Comparison of ENCODE assay signal across 14 cellular contexts in the genomic region with DNA sequence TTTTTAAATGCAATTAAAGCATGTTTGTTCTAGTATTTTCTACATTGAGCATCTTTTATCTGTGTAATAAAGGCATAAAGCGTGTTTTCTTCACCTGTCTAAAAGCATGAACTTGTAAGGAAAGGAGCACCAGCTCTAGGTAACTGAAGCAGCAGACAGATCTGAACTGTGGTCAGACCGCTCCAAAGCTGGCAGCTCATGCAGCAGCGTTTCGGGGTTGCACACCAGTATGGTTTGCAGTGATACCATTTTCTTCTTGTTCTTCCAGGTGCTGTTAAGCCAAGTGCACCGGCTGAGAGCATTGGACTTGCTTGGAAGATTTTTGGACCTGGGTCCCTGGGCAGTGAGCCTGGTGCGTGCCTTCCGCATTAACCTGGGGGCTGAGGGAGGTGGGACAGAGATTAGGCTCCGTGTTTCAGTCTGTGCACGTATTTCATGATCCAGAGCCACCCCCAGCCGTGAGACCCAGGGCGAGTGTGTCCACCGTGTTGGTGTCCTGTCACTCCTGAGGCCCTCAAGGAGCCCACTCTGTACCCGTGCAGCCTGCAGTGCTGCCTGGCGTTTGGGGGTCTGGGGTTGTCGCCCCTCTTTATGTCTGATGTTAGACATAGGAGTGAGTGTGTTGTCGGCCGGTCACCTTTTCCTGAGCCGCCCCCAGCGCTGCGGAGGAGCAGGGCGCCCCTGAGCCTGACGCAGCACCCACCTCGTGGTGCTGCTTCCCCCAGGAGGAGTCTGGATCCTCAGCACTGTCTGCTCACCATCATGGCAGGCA.
A peak's percentile ranks its signal among the peaks of the same experiment; 100 is the strongest.
DNase-seq lines count a peak whose midpoint lies in the region; ATAC-seq and TF ChIP-seq lines count a peak whose summit lies in the region.
"Had no signal": no experiment of that assay in that cellular context is flagged by ENCODE, and none has a peak within 500 bp of the region (broad histone marks: within the 10 kb centered on the region; RNA-seq: fewer than 3 reads in every experiment).

No MANE protein-coding gene starts in this region.

- peaks cover 77% of the 10 kb centered on the region for H3K36me3 Mint-ChIP-seq in activated naive CD4-positive, alpha-beta T cell treated with anti-CD3 and anti-CD28 coated beads, Interleukin-2, amount 10 ng/mL, durations not matched to agents 7 days and 5 days
- peaks cover 90% of the 10 kb centered on the region for H3K36me3 Mint-ChIP-seq in activated CD4-positive, alpha-beta memory T cell treated with anti-CD3 and anti-CD28 coated beads, Interleukin-2, amount 10 ng/mL, durations not matched to agents 7 days and 5 days (ENCODE audit: low read depth)
- peaks cover 39 to 56% of the 10 kb centered on the region in 2 donors for H3K36me3 Mint-ChIP-seq in stimulated activated naive B cell treated with anti-CD40 and anti-IgM and Interleukin-4, amounts not matched to agents 10 μg/mL and 1 μg/mL and 100 μg/mL, for 72 hours
- H3K36me3 Mint-ChIP-seq in CD4-positive, alpha-beta memory T cell: peaks cover 25 to 28% of the 10 kb centered on the region in 2 donors

- H3K9me3 Mint-ChIP-seq in activated naive CD4-positive, alpha-beta T cell treated with anti-CD3 and anti-CD28 coated beads, Interleukin-2, amount 10 ng/mL, durations not matched to agents 7 days and 5 days: no peaks in the 10 kb centered on the region
- H3K9me3 Mint-ChIP-seq in activated CD4-positive, alpha-beta memory T cell treated with anti-CD3 and anti-CD28 coated beads, Interleukin-2, amount 10 ng/mL, durations not matched to agents 7 days and 5 days: no peaks in the 10 kb centered on the region
- no peaks in the 10 kb centered on the region for H3K9me3 Mint-ChIP-seq in stimulated activated naive B cell treated with anti-CD40 and anti-IgM and Interleukin-4, amounts not matched to agents 10 μg/mL and 1 μg/mL and 100 μg/mL, for 72 hours
- H3K9me3 Mint-ChIP-seq in CD4-positive, alpha-beta memory T cell: no peaks in the 10 kb centered on the region
- H3K9me3 Mint-ChIP-seq: GM23338, neural crest cell had no signal

- H3K9me3 ChIP-seq in CD4-positive, alpha-beta memory T cell (ENCODE audit: control insufficient read depth in 1 of 2, low read length in 2 of 2): no peaks in the 10 kb centered on the region

- intact Hi-C loops in CD4-positive, alpha-beta memory T cell (cut with micrococcal nuclease): no loop called here

- no peak overlapping the region for H3K4me3 ChIP-seq in CD4-positive, alpha-beta memory T cell (ENCODE audit: low read length in 2 of 2)
- H3K4me3 ChIP-seq: GM23338 had no signal

- H3K4me1 ChIP-seq in foreskin keratinocyte: peaks cover 29% of the 10 kb centered on the region
- H3K4me1 ChIP-seq in CD4-positive, alpha-beta memory T cell (ENCODE audit: insufficient read depth, low read length): peaks cover 23% of the 10 kb centered on the region

- peak overlapping the region; percentile 99 for H3K27ac ChIP-seq in foreskin keratinocyte
- H3K27ac ChIP-seq in CD4-positive, alpha-beta memory T cell (ENCODE audit: low read depth, low read length): no peak overlapping the region

- POLR2A ChIA-PET in activated CD4-positive, alpha-beta memory T cell treated with anti-CD3 and anti-CD28 coated beads, Interleukin-2, amount 10 ng/mL, durations not matched to agents 7 days and 5 days (lab: Charles Lee): interaction anchor here (1.0 to 7.4 kb wide), 14 partner anchors 7 to 146 kb away, joined by 3 to 135 read pairs (median 6); no protein-coding TSS in a partner anchor
- POLR2A ChIA-PET in CD4-positive, alpha-beta memory T cell (lab: Charles Lee; ENCODE audit: partially characterized antibody): interaction anchor here (1.5 to 2.4 kb wide), 3 partner anchors 8 to 311 kb away, joined by 3 to 14 read pairs (median 7); a partner anchor contains a TSS

- no peaks in the 10 kb centered on the region for H3K27me3 Mint-ChIP-seq in activated naive CD4-positive, alpha-beta T cell treated with anti-CD3 and anti-CD28 coated beads, Interleukin-2, amount 10 ng/mL, durations not matched to agents 7 days and 5 days
- no peaks in the 10 kb centered on the region for H3K27me3 Mint-ChIP-seq in activated CD4-positive, alpha-beta memory T cell treated with anti-CD3 and anti-CD28 coated beads, Interleukin-2, amount 10 ng/mL, durations not matched to agents 7 days and 5 days
- H3K27me3 Mint-ChIP-seq in stimulated activated naive B cell treated with anti-CD40 and anti-IgM and Interleukin-4, amounts not matched to agents 10 μg/mL and 1 μg/mL and 100 μg/mL, for 72 hours: no peaks in the 10 kb centered on the region
- H3K27me3 Mint-ChIP-seq in CD4-positive, alpha-beta memory T cell: no peaks in the 10 kb centered on the region

- no peaks in the 10 kb centered on the region for H3K27me3 ChIP-seq in foreskin keratinocyte
- no peaks in the 10 kb centered on the region for H3K27me3 ChIP-seq in CD4-positive, alpha-beta memory T cell (ENCODE audit: insufficient read depth, low read length)

- no peak for ATAC-seq in foreskin keratinocyte
- no peak for ATAC-seq in stimulated activated naive B cell treated with anti-CD40 and anti-IgM and Interleukin-4, amounts not matched to agents 10 μg/mL and 1 μg/mL and 100 μg/mL, for 72 hours (replicated peaks)
- no peak for ATAC-seq in GM19351 (IDR thresholded peaks at IDR 0.05; ENCODE audit: unreplicated experiment)
- ATAC-seq: GM23338 had no signal

- H3K36me3 ChIP-seq in CD4-positive, alpha-beta memory T cell (ENCODE audit: insufficient read depth, low read length): no peaks in the 10 kb centered on the region

- DNase-seq in activated naive CD4-positive, alpha-beta T cell treated with anti-CD3 and anti-CD28 coated beads, Interleukin-2, amount 10 ng/mL, durations not matched to agents 7 days and 5 days: no peak
- DNase-seq in activated naive CD4-positive, alpha-beta T cell (lab: John Stamatoyannopoulos, UW): no peak
- no peak for DNase-seq in activated CD4-positive, alpha-beta memory T cell treated with anti-CD3 and anti-CD28 coated beads, Interleukin-2, amount 10 ng/mL, durations not matched to agents 7 days and 5 days
- no peak for DNase-seq in foreskin keratinocyte
- no peak for DNase-seq in stimulated activated naive B cell treated with anti-CD40 and anti-IgM and Interleukin-4, amounts not matched to agents 10 μg/mL and 1 μg/mL and 100 μg/mL, for 72 hours
- DNase-seq in CD4-positive, alpha-beta memory T cell: no peak
- DNase-seq in NCI-H2029 (lab: John Stamatoyannopoulos, UW): no peak
- DNase-seq: DND-41, NCI-H1105, NCI-H526 treated with DMSO at 0.1 percent for 48 hours, RPMI8226 had no signal

- peaks cover 97% of the 10 kb centered on the region for H3K4me1 Mint-ChIP-seq in activated naive CD4-positive, alpha-beta T cell treated with anti-CD3 and anti-CD28 coated beads, Interleukin-2, amount 10 ng/mL, durations not matched to agents 7 days and 5 days
- H3K4me1 Mint-ChIP-seq in activated CD4-positive, alpha-beta memory T cell treated with anti-CD3 and anti-CD28 coated beads, Interleukin-2, amount 10 ng/mL, durations not matched to agents 7 days and 5 days: peaks cover 90% of the 10 kb centered on the region
- peaks cover 16 to 27% of the 10 kb centered on the region in 2 donors for H3K4me1 Mint-ChIP-seq in stimulated activated naive B cell treated with anti-CD40 and anti-IgM and Interleukin-4, amounts not matched to agents 10 μg/mL and 1 μg/mL and 100 μg/mL, for 72 hours
- peaks cover 18 to 50% (median 35%) of the 10 kb centered on the region in 4 donors for H3K4me1 Mint-ChIP-seq in CD4-positive, alpha-beta memory T cell

- TF ChIP-seq CTCF in foreskin keratinocyte (conservative IDR thresholded peaks at IDR 0.05): no peak

- H3K4me3 Mint-ChIP-seq in activated naive CD4-positive, alpha-beta T cell treated with anti-CD3 and anti-CD28 coated beads, Interleukin-2, amount 10 ng/mL, durations not matched to agents 7 days and 5 days: no peak overlapping the region
- H3K4me3 Mint-ChIP-seq in activated CD4-positive, alpha-beta memory T cell treated with anti-CD3 and anti-CD28 coated beads, Interleukin-2, amount 10 ng/mL, durations not matched to agents 7 days and 5 days: no peak overlapping the region
- H3K4me3 Mint-ChIP-seq in stimulated activated naive B cell treated with anti-CD40 and anti-IgM and Interleukin-4, amounts not matched to agents 10 μg/mL and 1 μg/mL and 100 μg/mL, for 72 hours: no peak overlapping the region
- H3K4me3 Mint-ChIP-seq in CD4-positive, alpha-beta memory T cell: no peak overlapping the region
- H3K4me3 Mint-ChIP-seq: GM23338, neural crest cell had no signal

- CTCF ChIA-PET in activated naive CD4-positive, alpha-beta T cell treated with anti-CD3 and anti-CD28 coated beads, Interleukin-2, amount 10 ng/mL, durations not matched to agents 7 days and 5 days (lab: Charles Lee): interaction anchor here (0.8 to 1.2 kb wide), 4 partner anchors 9 to 99 kb away, joined by 3 read pairs; no protein-coding TSS in a partner anchor
- CTCF ChIA-PET in activated CD4-positive, alpha-beta memory T cell treated with anti-CD3 and anti-CD28 coated beads, Interleukin-2, amount 10 ng/mL, durations not matched to agents 7 days and 5 days (lab: Charles Lee): interaction anchor here (1.1 to 2.1 kb wide), 5 partner anchors 8 to 64 kb away, joined by 3 to 15 read pairs (median 5); no protein-coding TSS in a partner anchor
- CTCF ChIA-PET in CD4-positive, alpha-beta memory T cell (lab: Charles Lee; ENCODE audit: partially characterized antibody): no interaction called here

- peak overlapping the region; percentile 99 for H3K27ac Mint-ChIP-seq in activated naive CD4-positive, alpha-beta T cell treated with anti-CD3 and anti-CD28 coated beads, Interleukin-2, amount 10 ng/mL, durations not matched to agents 7 days and 5 days
- H3K27ac Mint-ChIP-seq in activated CD4-positive, alpha-beta memory T cell treated with anti-CD3 and anti-CD28 coated beads, Interleukin-2, amount 10 ng/mL, durations not matched to agents 7 days and 5 days: peak overlapping the region; percentile 98
- peak overlapping the region; percentile 92 for H3K27ac Mint-ChIP-seq in stimulated activated naive B cell treated with anti-CD40 and anti-IgM and Interleukin-4, amounts not matched to agents 10 μg/mL and 1 μg/mL and 100 μg/mL, for 72 hours
- no peak overlapping the region for H3K27ac Mint-ChIP-seq in CD4-positive, alpha-beta memory T cell

Comparison
In these comparisons a context has a peak if more than half of its experiments do, and no peak if none do; other contexts are left out.
1. H3K27ac Mint-ChIP-seq: peak in activated naive CD4-positive, alpha-beta T cell treated with anti-CD3 and anti-CD28 coated beads, Interleukin-2, amount 10 ng/mL, durations not matched to agents 7 days and 5 days (single experiment), activated CD4-positive, alpha-beta memory T cell treated with anti-CD3 and anti-CD28 coated beads, Interleukin-2, amount 10 ng/mL, durations not matched to agents 7 days and 5 days (single experiment) and stimulated activated naive B cell treated with anti-CD40 and anti-IgM and Interleukin-4, amounts not matched to agents 10 μg/mL and 1 μg/mL and 100 μg/mL, for 72 hours (single experiment); none in CD4-positive, alpha-beta memory T cell (0 of 7).